Comparison of ENCODE assay signal across 18 cellular contexts in the genomic region with DNA sequence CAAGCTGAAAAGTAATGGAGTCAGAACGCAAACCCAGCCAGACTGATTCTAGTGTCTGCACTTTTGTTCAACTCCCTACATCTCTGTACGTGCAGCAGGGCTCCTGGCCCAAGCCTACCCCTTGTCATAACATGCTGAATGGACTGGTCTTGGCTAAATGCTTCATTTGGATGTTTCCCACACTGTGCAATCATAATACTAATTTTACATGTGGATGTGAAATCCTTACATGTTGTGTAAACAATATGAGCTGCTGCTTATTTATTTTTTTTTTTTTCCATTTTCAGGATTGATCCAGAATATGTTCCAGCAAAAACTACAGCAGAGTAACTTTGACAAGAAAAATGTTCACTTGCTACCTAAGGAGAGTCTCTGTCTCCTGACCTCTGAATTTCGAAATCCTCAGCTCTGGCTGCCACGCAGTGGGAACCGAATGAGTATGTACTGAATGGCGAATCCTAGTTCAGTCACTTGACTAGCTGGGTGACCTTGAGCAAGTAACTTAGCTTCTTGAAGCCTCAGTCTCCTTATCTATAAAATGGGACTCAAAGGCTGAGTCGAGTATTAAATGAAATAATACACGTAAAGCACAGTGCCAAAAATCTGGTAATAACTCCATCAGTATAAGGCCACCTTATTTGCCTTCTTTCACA.
"Had no signal": no experiment of that assay in that cellular context is flagged by ENCODE, and none has a peak within 500 bp of the region (broad histone marks: within the 10 kb centered on the region; RNA-seq: fewer than 3 reads in every experiment).

No MANE protein-coding gene starts in this region.

- ATAC-seq: heart left ventricle; left lobe of liver; mucosa of descending colon; naive thymus-derived CD8-positive, alpha-beta T cell; stimulated activated naive CD8-positive, alpha-beta T cell treated with anti-CD3 and anti-CD28 coated beads, Interleukin-15, amount 100 ng/mL, for 72 hours had no signal

- FAIRE-seq: frontal cortex, islet of Langerhans had no signal

- H3K27ac ChIP-seq: heart left ventricle, thoracic aorta had no signal

- H3K9me3 ChIP-seq: heart left ventricle, mucosa of descending colon, thoracic aorta had no signal

- H3K4me3 ChIP-seq: heart left ventricle, mucosa of descending colon, thoracic aorta had no signal

- DNase-seq: activated CD4-positive, alpha-beta memory T cell treated with anti-CD3 and anti-CD28 coated beads, Interleukin-2, amount 10 ng/mL, durations not matched to agents 7 days and 5 days; activated gamma-delta T cell; activated T-cell treated with anti-CD3 and anti-CD28 coated beads, Interleukin-2, amount 50 U/mL, for 48 hours; aorta; heart left ventricle; mucosa of descending colon; naive thymus-derived CD8-positive, alpha-beta T cell; nucleus accumbens; stimulated activated CD4-positive, alpha-beta T cell treated with anti-CD3 and anti-CD28 coated beads, Interleukin-15, amount 100 ng/mL, for 24 hours; stimulated activated CD4-positive, alpha-beta T cell treated with anti-CD3 and anti-CD28 coated beads, Interleukin-4, amount 100 ng/mL, for 4 hours; stimulated activated naive CD8-positive, alpha-beta T cell treated with anti-CD3 and anti-CD28 coated beads, Interleukin-15, amount 100 ng/mL, for 72 hours; T-helper 9 cell had no signal

- H3K27me3 Mint-ChIP-seq: progenitor cell of endocrine pancreas had no signal

- H3K36me3 ChIP-seq: heart left ventricle, thoracic aorta had no signal

- H3K4me1 Mint-ChIP-seq: activated CD4-positive, alpha-beta memory T cell treated with anti-CD3 and anti-CD28 coated beads, Interleukin-2, amount 10 ng/mL, durations not matched to agents 7 days and 5 days; naive thymus-derived CD8-positive, alpha-beta T cell; stimulated activated naive CD8-positive, alpha-beta T cell treated with anti-CD3 and anti-CD28 coated beads, Interleukin-15, amount 100 ng/mL, for 72 hours had no signal

- H3K4me3 Mint-ChIP-seq: activated CD4-positive, alpha-beta memory T cell treated with anti-CD3 and anti-CD28 coated beads, Interleukin-2, amount 10 ng/mL, durations not matched to agents 7 days and 5 days; activated naive CD8-positive, alpha-beta T cell; naive thymus-derived CD8-positive, alpha-beta T cell; stimulated activated naive CD8-positive, alpha-beta T cell treated with anti-CD3 and anti-CD28 coated beads, Interleukin-15, amount 100 ng/mL, for 72 hours had no signal

- H3K9me3 Mint-ChIP-seq: activated CD4-positive, alpha-beta memory T cell treated with anti-CD3 and anti-CD28 coated beads, Interleukin-2, amount 10 ng/mL, durations not matched to agents 7 days and 5 days; stimulated activated naive CD8-positive, alpha-beta T cell treated with anti-CD3 and anti-CD28 coated beads, Interleukin-15, amount 100 ng/mL, for 72 hours had no signal

- H3K27ac Mint-ChIP-seq: activated CD4-positive, alpha-beta memory T cell treated with anti-CD3 and anti-CD28 coated beads, Interleukin-2, amount 10 ng/mL, durations not matched to agents 7 days and 5 days; activated naive CD8-positive, alpha-beta T cell; naive thymus-derived CD8-positive, alpha-beta T cell; progenitor cell of endocrine pancreas; stimulated activated naive CD8-positive, alpha-beta T cell treated with anti-CD3 and anti-CD28 coated beads, Interleukin-15, amount 100 ng/mL, for 72 hours had no signal

- H3K36me3 Mint-ChIP-seq: activated naive CD8-positive, alpha-beta T cell; naive thymus-derived CD8-positive, alpha-beta T cell had no signal
